ENCODE assay signal across 8 cellular contexts in genomic region chrX:48676106-48676892, GRCh38. TPM values are rescaled to one million over a fixed set of nuclear protein-coding genes. Genes with fewer than 3 reads are reported as not detected.
DNase-seq lines count a peak whose midpoint lies in the region; ATAC-seq and TF ChIP-seq lines count a peak whose summit lies in the region.

No MANE protein-coding gene starts in this region.

- peak; percentile 41 for DNase-seq in DMS153 treated with DMSO at 0.1 percent for 48 hours (lab: John Stamatoyannopoulos, UW; ENCODE audit: unreplicated experiment)
- DNase-seq in Jurkat, Clone E6-1 (ENCODE audit: low read depth, low spot score): peak; percentile 81
- DNase-seq in OCI-M2 (lab: John Stamatoyannopoulos, UW; ENCODE audit: unreplicated experiment): peak; percentile 50
- DNase-seq in activated T-cell treated with anti-CD3 and anti-CD28 coated beads, Interleukin-2, amount 50 U/mL, for 1 hour: peak; percentile 86
- DNase-seq in epithelial cell of proximal tubule (ENCODE audit: low read depth): no peak
- DNase-seq in stimulated activated CD8-positive, alpha-beta memory T cell treated with anti-CD3 and anti-CD28 coated beads, Interleukin-4, amount 100 ng/mL, for 48 hours: peak; percentile 89

- H3K9me3 ChIP-seq in mucosa of stomach (ENCODE audit: control insufficient read depth, low read length): no peaks in the 10 kb centered on the region

- H3K4me3 ChIP-seq in Jurkat, Clone E6-1 (ENCODE audit: low read length): peak overlapping the region; percentile 75
- peak overlapping the region; percentile 75 for H3K4me3 ChIP-seq in epithelial cell of proximal tubule (ENCODE audit: low read depth, low read length)
- peak overlapping the region; percentile 74 for H3K4me3 ChIP-seq in mucosa of stomach (ENCODE audit: low read length)

- TF ChIP-seq CTCF in epithelial cell of proximal tubule (conservative IDR thresholded peaks at IDR 0.05; ENCODE audit: low read depth, low read length): no peak

- peak overlapping the region; percentile 86 for H3K9ac ChIP-seq in mucosa of stomach (ENCODE audit: low read length)

- ATAC-seq in GM21717 (IDR thresholded peaks at IDR 0.05; ENCODE audit: unreplicated experiment): peak; percentile 87

- no peaks in the 10 kb centered on the region for H3K36me3 ChIP-seq in mucosa of stomach (ENCODE audit: control insufficient read depth, insufficient read depth, low read length)

- H3K27me3 ChIP-seq in mucosa of stomach (ENCODE audit: control insufficient read depth, insufficient read depth, low read length): no peaks in the 10 kb centered on the region

- H3K4me1 ChIP-seq in mucosa of stomach (ENCODE audit: control insufficient read depth, insufficient read depth, low read length): no peaks in the 10 kb centered on the region

RNA-seq across cellular contexts. Expression of gene WAS, which starts 7.3 kb away (rescaled TPM):
- 101 TPM for polyA plus RNA-seq in Jurkat, Clone E6-1 (2012; ENCODE audit: insufficient read depth, insufficient read length)
- total RNA-seq in epithelial cell of proximal tubule: 0.29 TPM in 1 of 2 replicates, not detected in the other

RNA-seq across cellular contexts. Expression of gene SUV39H1, which starts 20.2 kb away (rescaled TPM):
- polyA plus RNA-seq in Jurkat, Clone E6-1 (2012; ENCODE audit: insufficient read depth, insufficient read length): 33.7 TPM
- total RNA-seq in epithelial cell of proximal tubule: 13.3 and 28.6 TPM in 2 replicates
